In genomic region chr14:23120405-23121251, GRCh38 we compare ENCODE assay signal across 1 cellular context.
TF ChIP-seq lines count a peak whose summit lies in the region.

No MANE protein-coding gene starts in this region.

TF ChIP-seq in K562, 482 proteins besides CTCF, POLR2A, EP300 and RAD21 (continued from another document and continues in another):
- no peak for TF ChIP-seq CUX1 (CRISPR knock-in tag; IDR thresholded peaks at IDR 0.05)
- no peak for TF ChIP-seq PHTF2 (CRISPR knock-in tag; IDR thresholded peaks at IDR 0.05)
- no peak for TF ChIP-seq IRF2 (CRISPR knock-in tag; IDR thresholded peaks at IDR 0.05)
- no peak for TF ChIP-seq RBM34 (IDR thresholded peaks at IDR 0.05; ENCODE audit: borderline replicate concordance, insufficient read depth, low read length)
- TF ChIP-seq MNT (conservative IDR thresholded peaks at IDR 0.05): no peak; a peak in 1 of 4 replicates
- TF ChIP-seq BRF2 (IDR thresholded peaks at IDR 0.05; ENCODE audit: borderline replicate concordance, insufficient read depth, insufficient read length): no peak
- TF ChIP-seq RERE (CRISPR knock-in tag; IDR thresholded peaks at IDR 0.05; ENCODE audit: borderline replicate concordance): no peak
- TF ChIP-seq ATF3 (IDR thresholded peaks at IDR 0.05): no peak
- peak; percentile 29; the same call in 1 of the 2 replicates for TF ChIP-seq ATF3 (CRISPR knock-in tag; conservative IDR thresholded peaks at IDR 0.05)
- peak; percentile 82 for TF ChIP-seq ZBTB33 (CRISPR knock-in tag; IDR thresholded peaks at IDR 0.05)
- no peak for TF ChIP-seq MECOM (CRISPR knock-in tag; IDR thresholded peaks at IDR 0.05)
- TF ChIP-seq ZNF444 (CRISPR knock-in tag; IDR thresholded peaks at IDR 0.05): no peak
- no peak for TF ChIP-seq CEBPB (tag; IDR thresholded peaks at IDR 0.05)
- TF ChIP-seq ZNF586 (CRISPR knock-in tag; conservative IDR thresholded peaks at IDR 0.05): no peak
- TF ChIP-seq TRIM25 (IDR thresholded peaks at IDR 0.05; ENCODE audit: borderline replicate concordance): no peak
- TF ChIP-seq CSDE1 (IDR thresholded peaks at IDR 0.05): no peak
- TF ChIP-seq HLTF (IDR thresholded peaks at IDR 0.05): no peak
- TF ChIP-seq TEAD4 (IDR thresholded peaks at IDR 0.05; ENCODE audit: low read length): peak; percentile 96
- TF ChIP-seq TEAD4 (CRISPR knock-in tag; IDR thresholded peaks at IDR 0.05; ENCODE audit: borderline replicate concordance): no peak
- no peak for TF ChIP-seq CEBPZ (IDR thresholded peaks at IDR 0.05; ENCODE audit: borderline replicate concordance, low read depth, low read length)
- TF ChIP-seq COPS2 (conservative IDR thresholded peaks at IDR 0.05): no peak
- no peak for TF ChIP-seq MBD1 (CRISPR knock-in tag; IDR thresholded peaks at IDR 0.05)
- TF ChIP-seq ZNF134 (CRISPR knock-in tag; conservative IDR thresholded peaks at IDR 0.05): no peak
- peak; percentile 34 for TF ChIP-seq POU5F1 (IDR thresholded peaks at IDR 0.05; ENCODE audit: borderline replicate concordance, low read depth, low read length, partially characterized antibody)
- no peak for TF ChIP-seq KDM5B (IDR thresholded peaks at IDR 0.05; ENCODE audit: insufficient replicate concordance, low read depth, low read length)
- TF ChIP-seq ZFX (CRISPR knock-in tag; IDR thresholded peaks at IDR 0.05): no peak
